In genomic region chrX:110678591-110678990, GRCh38 we compare ENCODE assay signal across 32 cellular contexts.
A peak's percentile ranks its signal among the peaks of the same experiment; 100 is the strongest.
DNase-seq lines count a peak whose midpoint lies in the region; ATAC-seq and TF ChIP-seq lines count a peak whose summit lies in the region.
"Had no signal": no experiment of that assay in that cellular context is flagged by ENCODE, and none has a peak within 500 bp of the region (broad histone marks: within the 10 kb centered on the region; RNA-seq: fewer than 3 reads in every experiment).

No MANE protein-coding gene starts in this region.

- no peaks in the 10 kb centered on the region for H3K36me3 ChIP-seq in ascending aorta
- H3K36me3 ChIP-seq: cardiac muscle cell, neutrophil, Peyer's patch, upper lobe of right lung had no signal

- no peaks in the 10 kb centered on the region for H3K4me1 ChIP-seq in ascending aorta
- H3K4me1 ChIP-seq: esophagus muscularis mucosa, Peyer's patch, upper lobe of right lung had no signal

- H3K4me3 ChIP-seq in fibroblast of the aortic adventitia (ENCODE audit: low read depth, low read length), result no peak overlapping the region
- no peak overlapping the region for H3K4me3 ChIP-seq in ascending aorta
- H3K4me3 ChIP-seq: cardiac muscle cell, coronary artery, esophagus muscularis mucosa, HAP-1, MG63, Peyer's patch, upper lobe of right lung had no signal

- no peak for ATAC-seq in HG03025 (IDR thresholded peaks at IDR 0.05; ENCODE audit: low FRiP score, unreplicated experiment)
- ATAC-seq: left cardiac atrium; sciatic nerve; stimulated activated memory B cell treated with anti-CD40 and anti-IgM and Interleukin-4, amounts not matched to agents 10 μg/mL and 1 μg/mL and 100 μg/mL, for 72 hours; upper lobe of right lung had no signal

- peak; percentile 7 for DNase-seq in DMS53 (lab: John Stamatoyannopoulos, UW)
- DNase-seq in DMS53 treated with DMSO at 0.1 percent for 48 hours (lab: John Stamatoyannopoulos, UW; ENCODE audit: unreplicated experiment), result no peak
- DNase-seq in NCI-H69 (lab: John Stamatoyannopoulos, UW), result peak; percentile 17
- DNase-seq in fibroblast of the aortic adventitia (ENCODE audit: low read depth), result peak; percentile 1
- peak; percentile 9 for DNase-seq in retina
- DNase-seq in ascending aorta (ENCODE audit: low spot score in 2 of 2), result no peak
- no peak for DNase-seq in EL
- DNase-seq: activated CD4-positive, alpha-beta T cell treated with anti-CD3 and anti-CD28 coated beads, Interleukin-2, amount 50 U/mL, for 4 hours; amygdala; Calu3; foreskin melanocyte; left cardiac atrium; mesenchymal stem cell; MG63; NCI-H1436; NCI-H2081 treated with DMSO at 0.1 percent for 48 hours; NCI-H446; Peyer's patch; SIG-M5; stimulated activated CD4-positive, alpha-beta T cell treated with anti-CD3 and anti-CD28 coated beads, Interleukin-4, amount 100 ng/mL, for 4 hours; substantia nigra; SW 1271; upper lobe of right lung had no signal

- no peaks in the 10 kb centered on the region for H3K27me3 ChIP-seq in ascending aorta
- H3K27me3 ChIP-seq: esophagus muscularis mucosa, MG63, neutrophil, Peyer's patch, upper lobe of right lung had no signal

- H3K9me3 ChIP-seq in ascending aorta, result no peaks in the 10 kb centered on the region
- H3K9me3 ChIP-seq: esophagus muscularis mucosa, HAP-1, MG63, neutrophil, Peyer's patch, upper lobe of right lung had no signal

- TF ChIP-seq CTCF in fibroblast of the aortic adventitia (IDR thresholded peaks at IDR 0.05; ENCODE audit: insufficient read depth, low read length), result no peak
- TF ChIP-seq CTCF in ascending aorta (IDR thresholded peaks at IDR 0.05), result no peak

- no peak overlapping the region for H3K27ac ChIP-seq in ascending aorta
- H3K27ac ChIP-seq: 22Rv1, cardiac muscle cell, coronary artery, esophagus muscularis mucosa, neutrophil, Peyer's patch, upper lobe of right lung had no signal

- intact Hi-C loops in ascending aorta (cut with DNase I), result no loop called here

Comparison
In these comparisons a context has a peak if more than half of its experiments do, and no peak if none do; other contexts are left out.
1. DNase-seq: peak in DMS53 (single experiment), NCI-H69 (single experiment), fibroblast of the aortic adventitia (single experiment) and retina (single experiment); none in DMS53 treated with DMSO at 0.1 percent for 48 hours (single experiment), ascending aorta (0 of 2) and EL (single experiment).